Comparison of ENCODE assay signal across 14 cellular contexts in the genomic region with DNA sequence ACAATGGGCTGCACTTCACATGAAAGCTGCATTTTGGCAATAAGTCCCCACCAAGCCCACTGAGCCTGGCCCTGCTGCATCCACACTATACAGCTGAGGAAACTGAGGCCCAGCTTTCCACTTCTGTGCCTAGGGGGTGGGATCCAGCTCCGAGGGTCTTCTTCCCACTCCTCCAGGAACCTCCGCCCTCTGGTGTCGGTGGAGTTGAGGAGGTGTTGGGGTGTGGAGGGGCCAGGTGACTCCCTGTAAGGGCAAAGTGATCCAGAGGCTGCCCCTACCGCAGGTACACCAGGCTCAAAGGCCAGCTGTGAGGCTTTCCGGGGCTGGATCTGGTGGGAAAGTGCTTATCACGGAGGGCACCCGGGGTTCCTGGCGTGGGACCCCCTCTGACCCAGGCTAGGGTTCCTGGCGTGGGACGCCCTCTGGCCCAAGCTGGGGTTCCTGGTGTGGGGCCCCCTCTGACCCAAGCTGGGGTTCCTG.
"Had no signal": no experiment of that assay in that cellular context is flagged by ENCODE, and none has a peak within 500 bp of the region (broad histone marks: within the 10 kb centered on the region; RNA-seq: fewer than 3 reads in every experiment).

No MANE protein-coding gene starts in this region.

- H3K4me3 ChIP-seq: hepatocyte, ovary, tibial artery had no signal

- ATAC-seq: activated CD8-positive, alpha-beta T cell treated with anti-CD3 and anti-CD28 coated beads, Interleukin-2, amount 10 ng/mL, durations not matched to agents 7 days and 5 days; stimulated activated naive CD8-positive, alpha-beta T cell treated with anti-CD3 and anti-CD28 coated beads, Interleukin-15, Interleukin-2, amounts not matched to agents 100 U/mL and 50 U/mL, for 24 hours had no signal

- H3K27ac ChIP-seq: hepatocyte, ovary, tibial artery had no signal

- H3K79me2 ChIP-seq: hepatocyte had no signal

- H3K4me2 ChIP-seq: hepatocyte had no signal

- H3K36me3 ChIP-seq: ovary, tibial artery had no signal

- H3K27me3 ChIP-seq: hepatocyte, ovary, tibial artery had no signal

- H3K4me1 ChIP-seq: tibial artery had no signal

- DNase-seq: activated CD4-positive, alpha-beta T cell treated with anti-CD3 and anti-CD28 coated beads, Interleukin-2, amount 10 ng/mL, durations not matched to agents 7 days and 5 days; activated CD8-positive, alpha-beta T cell treated with anti-CD3 and anti-CD28 coated beads, Interleukin-2, amount 10 ng/mL, durations not matched to agents 7 days and 5 days; activated naive CD4-positive, alpha-beta T cell treated with anti-CD3 and anti-CD28 coated beads, Interleukin-2, amount 10 ng/mL, durations not matched to agents 7 days and 5 days; activated T-cell treated with anti-CD3 and anti-CD28 coated beads, Interleukin-2, amount 50 U/mL, for 24 hours; dermis blood vessel endothelial cell; effector memory CD4-positive, alpha-beta T cell; mammary epithelial cell; naive B cell; stimulated activated naive CD8-positive, alpha-beta T cell treated with anti-CD3 and anti-CD28 coated beads, Interleukin-15, Interleukin-2, amounts not matched to agents 100 U/mL and 50 U/mL, for 24 hours; substantia nigra; T1000 had no signal

- H2AFZ ChIP-seq: hepatocyte had no signal

- H3K9me3 ChIP-seq: ovary, tibial artery had no signal
